1 cellular context compared by ENCODE assay signal in genomic region chr22:19648419-19648929, GRCh38.
TF ChIP-seq lines count a peak whose summit lies in the region.

No MANE protein-coding gene starts in this region.

TF ChIP-seq in K562, 482 proteins besides CTCF, POLR2A, EP300 and RAD21 (continued from another document and continues in another):
- TF ChIP-seq RBM14 (IDR thresholded peaks at IDR 0.05; ENCODE audit: borderline replicate concordance, insufficient read depth, low read depth, low read length) (no peak), ZNF512 (tag; IDR thresholded peaks at IDR 0.05) (no peak), NUFIP1 (IDR thresholded peaks at IDR 0.05; ENCODE audit: partially characterized antibody) (peak; percentile 19), RFX1 (IDR thresholded peaks at IDR 0.05) (no peak), RCOR1 (IDR thresholded peaks at IDR 0.05; ENCODE audit: borderline replicate concordance in 1 of 2, low read depth in 2 of 2, low read length in 2 of 2) (peak in 1 of 2 experiments; percentile 76; a peak in 2 of 4 replicates), SMARCA4 (IDR thresholded peaks at IDR 0.05) (peak; percentile 73), ZNF785 (CRISPR knock-in tag; IDR thresholded peaks at IDR 0.05) (peak; percentile 75; the same call in 1 of the 2 replicates), ADNP (tag; IDR thresholded peaks at IDR 0.05) (no peak), NFIC (IDR thresholded peaks at IDR 0.05) (peak; percentile 37; the same call in 1 of the 2 replicates), TAF7 (tag; IDR thresholded peaks at IDR 0.05) (0 out of 2 replicates have a peak, but pooled peaks have one; percentile 35), CUX1 (CRISPR knock-in tag; IDR thresholded peaks at IDR 0.05) (no peak), STAG1 (CRISPR knock-in tag; IDR thresholded peaks at IDR 0.05; ENCODE audit: borderline replicate concordance) (no peak), ETS1 (conservative IDR thresholded peaks at IDR 0.05; ENCODE audit: control insufficient read depth, low read depth, low read length) (no peak), ZNF644 (tag; IDR thresholded peaks at IDR 0.05; ENCODE audit: low read depth) (no peak), MED1 (CRISPR knock-in tag; IDR thresholded peaks at IDR 0.05; ENCODE audit: borderline replicate concordance) (no peak), FOXA3 (CRISPR knock-in tag; conservative IDR thresholded peaks at IDR 0.05 in 1 of 2, IDR thresholded peaks at IDR 0.05 in 1 of 2) (no peak; a peak in 1 of 4 replicates), SAFB (IDR thresholded peaks at IDR 0.05; ENCODE audit: borderline replicate concordance, low read depth, low read length) (no peak), ZNF175 (CRISPR knock-in tag; IDR thresholded peaks at IDR 0.05; ENCODE audit: low read depth) (no peak), HDAC2 (IDR thresholded peaks at IDR 0.05) (peak; percentile 81), ETS2 (tag; IDR thresholded peaks at IDR 0.05; ENCODE audit: borderline replicate concordance, poor library complexity, severe bottlenecking) (no peak), OTX1 (CRISPR knock-in tag; IDR thresholded peaks at IDR 0.05) (peak; percentile 80; the same call in 1 of the 2 replicates), ZNF354B (CRISPR knock-in tag; IDR thresholded peaks at IDR 0.05) (no peak), SRSF9 (IDR thresholded peaks at IDR 0.05; ENCODE audit: borderline replicate concordance, low read depth, low read length) (no peak), ELF2 (CRISPR knock-in tag; IDR thresholded peaks at IDR 0.05) (no peak), SRSF1 (IDR thresholded peaks at IDR 0.05; ENCODE audit: low read depth, low read length) (no peak), ASH1L (IDR thresholded peaks at IDR 0.05; ENCODE audit: borderline replicate concordance, low read depth, partially characterized antibody) (peak; percentile 23), TEAD4 (IDR thresholded peaks at IDR 0.05; ENCODE audit: low read length) (peak; percentile 63), TEAD4 (CRISPR knock-in tag; IDR thresholded peaks at IDR 0.05; ENCODE audit: borderline replicate concordance) (no peak), HSF4 (CRISPR knock-in tag; IDR thresholded peaks at IDR 0.05; ENCODE audit: borderline replicate concordance) (no peak; the same call in 1 of the 2 replicates), RNF2 (IDR thresholded peaks at IDR 0.05) (0 out of 2 replicates have a peak, but pooled peaks have one; percentile 53), ELF1 (tag; IDR thresholded peaks at IDR 0.05) (peak; percentile 26; the same call in 1 of the 2 replicates), NFE2 (IDR thresholded peaks at IDR 0.05; ENCODE audit: low read depth) (no peak), MIER1 (IDR thresholded peaks at IDR 0.05; ENCODE audit: low read depth) (peak; percentile 78; the same call in 1 of the 2 replicates)
- TF ChIP-seq, protein P1, sequence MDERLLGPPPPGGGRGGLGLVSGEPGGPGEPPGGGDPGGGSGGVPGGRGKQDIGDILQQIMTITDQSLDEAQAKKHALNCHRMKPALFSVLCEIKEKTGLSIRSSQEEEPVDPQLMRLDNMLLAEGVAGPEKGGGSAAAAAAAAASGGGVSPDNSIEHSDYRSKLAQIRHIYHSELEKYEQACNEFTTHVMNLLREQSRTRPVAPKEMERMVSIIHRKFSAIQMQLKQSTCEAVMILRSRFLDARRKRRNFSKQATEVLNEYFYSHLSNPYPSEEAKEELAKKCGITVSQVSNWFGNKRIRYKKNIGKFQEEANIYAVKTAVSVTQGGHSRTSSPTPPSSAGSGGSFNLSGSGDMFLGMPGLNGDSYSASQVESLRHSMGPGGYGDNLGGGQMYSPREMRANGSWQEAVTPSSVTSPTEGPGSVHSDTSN (CRISPR knock-in tag; IDR thresholded peaks at IDR 0.05; ENCODE audit: low read depth), result peak; percentile 75
- TF ChIP-seq, protein P1 (tag; conservative IDR thresholded peaks at IDR 0.05; ENCODE audit: low read depth), result peak; percentile 83
- TF ChIP-seq, protein P2, sequence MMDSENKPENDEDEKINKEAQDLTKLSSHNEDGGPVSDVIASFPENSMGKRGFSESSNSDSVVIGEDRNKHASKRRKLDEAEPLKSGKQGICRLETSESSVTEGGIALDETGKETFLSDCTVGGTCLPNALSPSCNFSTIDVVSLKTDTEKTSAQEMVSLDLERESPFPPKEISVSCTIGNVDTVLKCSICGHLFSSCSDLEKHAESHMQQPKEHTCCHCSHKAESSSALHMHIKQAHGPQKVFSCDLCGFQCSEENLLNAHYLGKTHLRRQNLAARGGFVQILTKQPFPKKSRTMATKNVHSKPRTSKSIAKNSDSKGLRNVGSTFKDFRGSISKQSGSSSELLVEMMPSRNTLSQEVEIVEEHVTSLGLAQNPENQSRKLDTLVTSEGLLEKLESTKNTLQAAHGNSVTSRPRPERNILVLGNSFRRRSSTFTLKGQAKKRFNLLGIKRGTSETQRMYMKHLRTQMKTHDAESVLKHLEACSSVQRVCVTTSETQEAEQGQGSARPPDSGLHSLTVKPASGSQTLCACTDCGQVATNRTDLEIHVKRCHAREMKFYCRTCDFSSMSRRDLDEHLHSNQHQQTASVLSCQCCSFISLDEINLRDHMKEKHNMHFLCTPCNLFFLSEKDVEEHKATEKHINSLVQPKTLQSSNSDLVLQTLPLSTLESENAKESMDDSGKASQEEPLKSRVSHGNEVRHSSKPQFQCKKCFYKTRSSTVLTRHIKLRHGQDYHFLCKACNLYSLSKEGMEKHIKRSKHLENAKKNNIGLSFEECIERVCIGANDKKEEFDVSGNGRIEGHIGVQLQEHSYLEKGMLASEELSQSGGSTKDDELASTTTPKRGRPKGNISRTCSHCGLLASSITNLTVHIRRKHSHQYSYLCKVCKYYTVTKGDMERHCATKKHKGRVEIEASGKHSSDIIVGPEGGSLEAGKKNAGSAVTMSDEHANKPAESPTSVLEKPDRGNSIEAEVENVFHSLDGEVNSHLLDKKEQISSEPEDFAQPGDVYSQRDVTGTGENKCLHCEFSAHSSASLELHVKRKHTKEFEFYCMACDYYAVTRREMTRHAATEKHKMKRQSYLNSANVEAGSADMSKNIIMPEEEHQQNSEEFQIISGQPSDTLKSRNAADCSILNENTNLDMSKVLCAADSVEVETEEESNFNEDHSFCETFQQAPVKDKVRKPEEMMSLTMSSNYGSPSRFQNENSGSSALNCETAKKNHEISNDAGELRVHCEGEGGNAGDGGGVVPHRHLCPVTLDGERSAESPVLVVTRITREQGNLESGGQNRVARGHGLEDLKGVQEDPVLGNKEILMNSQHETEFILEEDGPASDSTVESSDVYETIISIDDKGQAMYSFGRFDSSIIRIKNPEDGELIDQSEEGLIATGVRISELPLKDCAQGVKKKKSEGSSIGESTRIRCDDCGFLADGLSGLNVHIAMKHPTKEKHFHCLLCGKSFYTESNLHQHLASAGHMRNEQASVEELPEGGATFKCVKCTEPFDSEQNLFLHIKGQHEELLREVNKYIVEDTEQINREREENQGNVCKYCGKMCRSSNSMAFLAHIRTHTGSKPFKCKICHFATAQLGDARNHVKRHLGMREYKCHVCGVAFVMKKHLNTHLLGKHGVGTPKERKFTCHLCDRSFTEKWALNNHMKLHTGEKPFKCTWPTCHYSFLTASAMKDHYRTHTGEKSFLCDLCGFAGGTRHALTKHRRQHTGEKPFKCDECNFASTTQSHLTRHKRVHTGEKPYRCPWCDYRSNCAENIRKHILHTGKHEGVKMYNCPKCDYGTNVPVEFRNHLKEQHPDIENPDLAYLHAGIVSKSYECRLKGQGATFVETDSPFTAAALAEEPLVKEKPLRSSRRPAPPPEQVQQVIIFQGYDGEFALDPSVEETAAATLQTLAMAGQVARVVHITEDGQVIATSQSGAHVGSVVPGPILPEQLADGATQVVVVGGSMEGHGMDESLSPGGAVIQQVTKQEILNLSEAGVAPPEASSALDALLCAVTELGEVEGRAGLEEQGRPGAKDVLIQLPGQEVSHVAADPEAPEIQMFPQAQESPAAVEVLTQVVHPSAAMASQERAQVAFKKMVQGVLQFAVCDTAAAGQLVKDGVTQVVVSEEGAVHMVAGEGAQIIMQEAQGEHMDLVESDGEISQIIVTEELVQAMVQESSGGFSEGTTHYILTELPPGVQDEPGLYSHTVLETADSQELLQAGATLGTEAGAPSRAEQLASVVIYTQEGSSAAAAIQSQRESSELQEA (IDR thresholded peaks at IDR 0.05; ENCODE audit: low read depth), result peak; percentile 53; the same call in 1 of the 2 replicates
- TF ChIP-seq, protein P3, sequence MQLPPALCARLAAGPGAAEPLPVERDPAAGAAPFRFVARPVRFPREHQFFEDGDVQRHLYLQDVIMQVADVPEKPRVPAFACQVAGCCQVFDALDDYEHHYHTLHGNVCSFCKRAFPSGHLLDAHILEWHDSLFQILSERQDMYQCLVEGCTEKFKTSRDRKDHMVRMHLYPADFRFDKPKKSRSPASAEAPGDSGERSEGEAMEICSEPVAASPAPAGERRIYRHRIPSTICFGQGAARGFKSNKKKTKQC (CRISPR knock-in tag; IDR thresholded peaks at IDR 0.05), result no peak
- TF ChIP-seq, protein P4, sequence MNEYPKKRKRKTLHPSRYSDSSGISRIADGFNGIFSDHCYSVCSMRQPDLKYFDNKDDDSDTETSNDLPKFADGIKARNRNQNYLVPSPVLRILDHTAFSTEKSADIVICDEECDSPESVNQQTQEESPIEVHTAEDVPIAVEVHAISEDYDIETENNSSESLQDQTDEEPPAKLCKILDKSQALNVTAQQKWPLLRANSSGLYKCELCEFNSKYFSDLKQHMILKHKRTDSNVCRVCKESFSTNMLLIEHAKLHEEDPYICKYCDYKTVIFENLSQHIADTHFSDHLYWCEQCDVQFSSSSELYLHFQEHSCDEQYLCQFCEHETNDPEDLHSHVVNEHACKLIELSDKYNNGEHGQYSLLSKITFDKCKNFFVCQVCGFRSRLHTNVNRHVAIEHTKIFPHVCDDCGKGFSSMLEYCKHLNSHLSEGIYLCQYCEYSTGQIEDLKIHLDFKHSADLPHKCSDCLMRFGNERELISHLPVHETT (CRISPR knock-in tag; conservative IDR thresholded peaks at IDR 0.05 in 1 of 2, IDR thresholded peaks at IDR 0.05 in 1 of 2), result no peak
